In the genomic region with DNA sequence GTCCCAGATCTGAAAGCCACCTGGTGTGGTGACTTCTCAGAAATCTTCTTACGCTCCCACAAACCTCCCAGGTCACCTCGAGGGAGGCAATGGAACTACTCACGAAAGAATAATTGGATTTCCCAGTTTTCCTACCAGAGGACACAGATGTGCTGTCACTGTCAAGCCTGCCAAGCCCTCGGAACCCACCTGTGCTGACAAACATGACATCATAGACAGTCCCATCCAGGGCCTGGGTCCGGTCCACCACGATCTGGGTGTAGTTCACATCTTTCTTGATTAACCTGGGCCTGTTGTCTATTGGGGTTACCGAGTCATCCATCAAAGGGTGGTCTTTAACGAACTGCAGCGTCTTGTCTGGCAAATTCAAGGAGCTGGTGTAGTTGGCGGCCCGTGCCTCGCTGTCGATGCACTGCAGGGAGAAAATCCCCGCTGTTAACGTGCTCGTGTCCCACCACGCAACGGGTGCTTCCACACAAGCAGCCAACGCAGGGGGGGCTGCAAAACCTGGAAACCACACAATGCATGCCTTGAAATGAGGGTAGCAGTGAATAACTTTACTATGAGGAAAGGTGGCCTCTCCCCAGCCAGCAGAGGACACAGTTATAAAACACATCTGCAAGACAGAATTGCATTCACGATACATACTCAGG, we compare ENCODE assay signal across 20 cellular contexts.
A peak's percentile ranks its signal among the peaks of the same experiment; 100 is the strongest.
DNase-seq lines count a peak whose midpoint lies in the region; ATAC-seq and TF ChIP-seq lines count a peak whose summit lies in the region.
"Had no signal": no experiment of that assay in that cellular context is flagged by ENCODE, and none has a peak within 500 bp of the region (broad histone marks: within the 10 kb centered on the region; RNA-seq: fewer than 3 reads in every experiment).

No MANE protein-coding gene starts in this region.

- H3K4me1 Mint-ChIP-seq in activated CD4-positive, alpha-beta T cell treated with anti-CD3 and anti-CD28 coated beads for 36 hours, result peaks cover 21% of the 10 kb centered on the region
- peaks cover 17% of the 10 kb centered on the region for H3K4me1 Mint-ChIP-seq in activated CD4-positive, alpha-beta T cell treated with anti-CD3 and anti-CD28 coated beads, Interleukin-2, amount 10 ng/mL, durations not matched to agents 24 days and 14 days
- H3K4me1 Mint-ChIP-seq in activated naive CD8-positive, alpha-beta T cell treated with anti-CD3 and anti-CD28 coated beads for 36 hours, result peaks cover 31% of the 10 kb centered on the region

- H3K36me3 Mint-ChIP-seq in activated CD4-positive, alpha-beta T cell treated with anti-CD3 and anti-CD28 coated beads for 36 hours (ENCODE audit: low read depth), result peaks cover 81% of the 10 kb centered on the region
- peaks cover 79% of the 10 kb centered on the region for H3K36me3 Mint-ChIP-seq in activated CD4-positive, alpha-beta T cell treated with anti-CD3 and anti-CD28 coated beads, Interleukin-2, amount 10 ng/mL, durations not matched to agents 24 days and 14 days (ENCODE audit: low read depth)
- H3K36me3 Mint-ChIP-seq in activated naive CD8-positive, alpha-beta T cell treated with anti-CD3 and anti-CD28 coated beads for 36 hours, result peaks cover 55% of the 10 kb centered on the region

- H3K36me3 ChIP-seq in right lobe of liver (no peaks in the 10 kb centered on the region), WERI-Rb-1 (peaks cover 43% of the 10 kb centered on the region)
- H3K36me3 ChIP-seq: brain microvascular endothelial cell had no signal

- H3K27ac ChIP-seq in right lobe of liver (peak overlapping the region; percentile 63 to 85 (median 70)), substantia nigra (ENCODE audit: low read depth, low read length, poor library complexity, severe bottlenecking) (peak overlapping the region; percentile 75), WERI-Rb-1 (no peak overlapping the region)
- H3K27ac ChIP-seq: A549, brain microvascular endothelial cell, PC-9 had no signal

- intact Hi-C loops in activated CD4-positive, alpha-beta T cell treated with anti-CD3 and anti-CD28 coated beads for 36 hours (cut with DNase I, micrococcal nuclease), result no loop called here
- intact Hi-C loops in activated CD4-positive, alpha-beta T cell treated with anti-CD3 and anti-CD28 coated beads, Interleukin-2, amount 10 ng/mL, durations not matched to agents 24 days and 14 days (cut with micrococcal nuclease), result no loop called here
- intact Hi-C loops in right lobe of liver (cut with DNase I), result no loop called here

- H3K9me3 Mint-ChIP-seq in activated CD4-positive, alpha-beta T cell treated with anti-CD3 and anti-CD28 coated beads for 36 hours (ENCODE audit: low read depth), result no peaks in the 10 kb centered on the region
- H3K9me3 Mint-ChIP-seq in activated CD4-positive, alpha-beta T cell treated with anti-CD3 and anti-CD28 coated beads, Interleukin-2, amount 10 ng/mL, durations not matched to agents 24 days and 14 days, result no peaks in the 10 kb centered on the region
- no peaks in the 10 kb centered on the region for H3K9me3 Mint-ChIP-seq in activated naive CD8-positive, alpha-beta T cell treated with anti-CD3 and anti-CD28 coated beads for 36 hours
- H3K9me3 Mint-ChIP-seq: H9, naive B cell had no signal

- ATAC-seq in activated CD4-positive, alpha-beta T cell treated with anti-CD3 and anti-CD28 coated beads for 36 hours, result no peak
- ATAC-seq in right lobe of liver, result no peak
- ATAC-seq: A549, SK-N-SH treated with all-trans-retinoic acid at 6 μM for 48 hours had no signal

- 41% methylated on average over 4 of the region's 20 CpGs for WGBS in right lobe of liver (ENCODE audit: insufficient coverage, low coverage, low lambda C conversion rate, missing lambda C conversion rate)

- TF ChIP-seq CTCF in right lobe of liver (IDR thresholded peaks at IDR 0.05) (no peak), WERI-Rb-1 (IDR thresholded peaks at IDR 0.05; ENCODE audit: low read depth, low read length) (no peak)

- no peak for DNase-seq in activated CD4-positive, alpha-beta T cell treated with anti-CD3 and anti-CD28 coated beads for 36 hours
- no peak for DNase-seq in activated CD4-positive, alpha-beta T cell treated with anti-CD3 and anti-CD28 coated beads, Interleukin-2, amount 10 ng/mL, durations not matched to agents 24 days and 14 days
- DNase-seq in activated naive CD8-positive, alpha-beta T cell treated with anti-CD3 and anti-CD28 coated beads for 36 hours, result no peak
- DNase-seq in right lobe of liver (no peak), substantia nigra (lab: John Stamatoyannopoulos, UW) (no peak), WERI-Rb-1 (no peak), activated T-cell treated with anti-CD3 and anti-CD28 coated beads for 4 hours (no peak), kidney glomerular epithelial cell (lab: John Stamatoyannopoulos, UW) (no peak)
- DNase-seq: activated gamma-delta T cell treated with Interleukin-2 at 50 U/mL for 16 hours, H9, MM.1S, naive B cell, NCI-H187, NCI-H524 treated with DMSO at 0.1 percent for 48 hours, PC-9 had no signal

- CTCF ChIA-PET in activated CD4-positive, alpha-beta T cell treated with anti-CD3 and anti-CD28 coated beads for 36 hours (lab: Charles Lee), result interaction anchor here (0.7 to 1.0 kb wide), 2 partner anchors 61 to 162 kb away, joined by 3 to 4 read pairs; no protein-coding TSS in a partner anchor

- H3K9me3 ChIP-seq in right lobe of liver (no peaks in the 10 kb centered on the region), WERI-Rb-1 (ENCODE audit: severe bottlenecking) (no peaks in the 10 kb centered on the region)
- H3K9me3 ChIP-seq: A549, tibial nerve had no signal

- H3K27ac Mint-ChIP-seq in activated CD4-positive, alpha-beta T cell treated with anti-CD3 and anti-CD28 coated beads for 36 hours, result peak overlapping the region; percentile 25
- H3K27ac Mint-ChIP-seq in activated CD4-positive, alpha-beta T cell treated with anti-CD3 and anti-CD28 coated beads, Interleukin-2, amount 10 ng/mL, durations not matched to agents 24 days and 14 days, result no peak overlapping the region
- H3K27ac Mint-ChIP-seq in activated naive CD8-positive, alpha-beta T cell treated with anti-CD3 and anti-CD28 coated beads for 36 hours, result peak overlapping the region; percentile 54
- H3K27ac Mint-ChIP-seq: H9, naive B cell, progenitor cell of endocrine pancreas had no signal

- H3K4me1 ChIP-seq in right lobe of liver, result peaks cover 0 to 40% (median 16%) of the 10 kb centered on the region in 4 donors

- POLR2A ChIA-PET in activated CD4-positive, alpha-beta T cell treated with anti-CD3 and anti-CD28 coated beads for 36 hours (lab: Charles Lee), result no interaction called here

- H3K27me3 Mint-ChIP-seq in activated CD4-positive, alpha-beta T cell treated with anti-CD3 and anti-CD28 coated beads for 36 hours, result no peaks in the 10 kb centered on the region
- no peaks in the 10 kb centered on the region for H3K27me3 Mint-ChIP-seq in activated CD4-positive, alpha-beta T cell treated with anti-CD3 and anti-CD28 coated beads, Interleukin-2, amount 10 ng/mL, durations not matched to agents 24 days and 14 days
- no peaks in the 10 kb centered on the region for H3K27me3 Mint-ChIP-seq in activated naive CD8-positive, alpha-beta T cell treated with anti-CD3 and anti-CD28 coated beads for 36 hours
- H3K27me3 Mint-ChIP-seq: naive B cell, progenitor cell of endocrine pancreas had no signal

- H3K4me3 ChIP-seq in right lobe of liver (no peak overlapping the region), WERI-Rb-1 (ENCODE audit: low read depth, low read length) (no peak overlapping the region)
- H3K4me3 ChIP-seq: A549, PC-9, tibial nerve had no signal

- H3K27me3 ChIP-seq in right lobe of liver (no peaks in the 10 kb centered on the region), WERI-Rb-1 (ENCODE audit: insufficient read depth, low read depth, severe bottlenecking) (no peaks in the 10 kb centered on the region)
- H3K27me3 ChIP-seq: brain microvascular endothelial cell, tibial nerve had no signal

- TF ChIP-seq POLR2A in right lobe of liver (IDR thresholded peaks at IDR 0.05), result no peak

- no peak overlapping the region for H3K4me3 Mint-ChIP-seq in activated CD4-positive, alpha-beta T cell treated with anti-CD3 and anti-CD28 coated beads for 36 hours
- H3K4me3 Mint-ChIP-seq in activated CD4-positive, alpha-beta T cell treated with anti-CD3 and anti-CD28 coated beads, Interleukin-2, amount 10 ng/mL, durations not matched to agents 24 days and 14 days, result no peak overlapping the region
- no peak overlapping the region for H3K4me3 Mint-ChIP-seq in activated naive CD8-positive, alpha-beta T cell treated with anti-CD3 and anti-CD28 coated beads for 36 hours
- H3K4me3 Mint-ChIP-seq: H9, naive B cell had no signal
